8 cellular contexts compared by ENCODE assay signal in the genomic region with DNA sequence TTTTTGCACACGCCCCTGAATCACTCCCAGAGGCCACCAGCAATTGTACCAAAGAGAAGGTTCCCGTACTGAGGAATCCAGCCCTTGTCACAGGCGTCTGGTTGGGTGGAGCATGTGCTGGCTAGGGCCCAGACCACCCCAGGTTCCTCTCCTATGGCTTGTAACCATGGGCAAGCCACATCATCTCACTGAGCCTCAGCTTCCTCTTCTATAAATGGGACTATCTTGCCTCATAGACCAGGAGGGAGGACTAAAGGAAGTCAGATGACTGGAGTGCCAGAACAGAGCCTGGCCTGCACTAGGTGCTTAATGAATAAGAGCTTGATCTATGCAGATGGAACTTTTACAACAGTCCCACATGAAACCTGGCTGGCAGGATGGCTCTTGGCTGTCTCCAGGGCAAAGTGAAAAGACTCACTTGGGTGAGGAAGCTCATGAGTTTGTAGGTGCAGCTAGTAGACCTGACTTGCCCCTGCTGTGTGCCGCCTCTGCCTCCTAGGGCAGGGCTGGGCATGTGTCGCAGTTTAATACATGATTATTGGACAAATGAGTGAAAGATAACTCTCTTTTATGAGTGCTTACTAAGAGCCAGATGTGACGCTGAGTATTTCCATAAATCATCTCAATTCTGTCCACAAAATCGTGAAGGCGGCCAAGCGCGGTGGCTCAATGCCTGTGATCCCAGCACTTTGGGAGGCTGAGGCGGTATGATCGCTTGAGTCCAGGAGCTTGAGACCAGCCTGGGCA. TPM values are rescaled to one million over a fixed set of nuclear protein-coding genes. Genes with fewer than 3 reads are reported as not detected.
DNase-seq lines count a peak whose midpoint lies in the region; ATAC-seq and TF ChIP-seq lines count a peak whose summit lies in the region.

No MANE protein-coding gene starts in this region.

- H3K9me3 ChIP-seq in RWPE2 (ENCODE audit: severe bottlenecking) (no peaks in the 10 kb centered on the region), MM.1S (replicated peaks; ENCODE audit: insufficient read depth, low read length) (no peaks in the 10 kb centered on the region)

- H3K9ac ChIP-seq in MM.1S (ENCODE audit: low read length): no peak overlapping the region

- no peak overlapping the region for H3K4me2 ChIP-seq in MM.1S (ENCODE audit: low read depth, low read length)

- H3K4me1 ChIP-seq in RWPE2 (ENCODE audit: insufficient read depth, poor library complexity, severe bottlenecking): peaks cover 9% of the 10 kb centered on the region
- H3K4me1 ChIP-seq in MM.1S (ENCODE audit: low read length): no peaks in the 10 kb centered on the region

- H4K20me1 ChIP-seq in MM.1S (ENCODE audit: insufficient read depth, low read length): no peaks in the 10 kb centered on the region

- ATAC-seq in RWPE2 (ENCODE audit: low read depth): peak; percentile 40; the same call in 2 of the 3 replicates
- no peak for ATAC-seq in HG03457 (IDR thresholded peaks at IDR 0.05; ENCODE audit: unreplicated experiment)

- H3K9me2 ChIP-seq in MM.1S (replicated peaks; ENCODE audit: insufficient read depth, low read length): no peaks in the 10 kb centered on the region

- TF ChIP-seq CTCF in RWPE2 (IDR thresholded peaks at IDR 0.05; ENCODE audit: poor library complexity, severe bottlenecking): no peak
- TF ChIP-seq CTCF in MM.1S (IDR thresholded peaks at IDR 0.05; ENCODE audit: low read length): no peak

- no peaks in the 10 kb centered on the region for H3K79me2 ChIP-seq in MM.1S (ENCODE audit: low read length)

- H2AFZ ChIP-seq in MM.1S (ENCODE audit: low read length): no peak overlapping the region

- H3K4me3 ChIP-seq in RWPE2 (ENCODE audit: severe bottlenecking): no peak overlapping the region
- no peak overlapping the region for H3K4me3 ChIP-seq in MM.1S (ENCODE audit: low read length)

- intact Hi-C loops in posterior vena cava (cut with DNase I): loop anchor here in 1 of 2 donors (10.0 kb wide), 1 partner anchor 269 kb away; no protein-coding TSS in a partner anchor

- H3K27me3 ChIP-seq in RWPE2 (ENCODE audit: insufficient read depth, poor library complexity, severe bottlenecking): no peaks in the 10 kb centered on the region
- no peaks in the 10 kb centered on the region for H3K27me3 ChIP-seq in MM.1S (replicated peaks; ENCODE audit: insufficient read depth, low read length)

- H3F3A ChIP-seq in MM.1S (ENCODE audit: insufficient read depth, low read length): no peaks in the 10 kb centered on the region

- DNase-seq in GDM1 (lab: John Stamatoyannopoulos, UW) (peak; percentile 87), RWPE2 (ENCODE audit: low spot score) (no peak), globus pallidus (ENCODE audit: low spot score) (peak; percentile 68), posterior vena cava (ENCODE audit: low spot score) (peak; percentile 91), MM.1S (no peak), DMS53 treated with DMSO at 0.1 percent for 48 hours (lab: John Stamatoyannopoulos, UW; ENCODE audit: unreplicated experiment) (no peak)
- DNase-seq in activated effector memory CD4-positive, alpha-beta T cell treated with Interleukin-2 at 50 U/mL for 16 hours: no peak

- H3K27ac ChIP-seq in RWPE2 (ENCODE audit: poor library complexity, severe bottlenecking): peak overlapping the region; percentile 3
- no peak overlapping the region for H3K27ac ChIP-seq in MM.1S (ENCODE audit: low read length)

- H3K36me3 ChIP-seq in RWPE2 (ENCODE audit: low read depth): peaks cover 74% of the 10 kb centered on the region
- no peaks in the 10 kb centered on the region for H3K36me3 ChIP-seq in MM.1S (replicated peaks; ENCODE audit: insufficient read depth, low read length)

RNA-seq across cellular contexts. Expression of a gene that starts 29.3 kb away (rescaled TPM):
- 100 to 1,000 TPM in 1 of 2 donors, 10 to 100 TPM in 1; 40.0 to 129 TPM for total RNA-seq in posterior vena cava

RNA-seq across cellular contexts. Expression of a gene that starts 42.8 kb away (rescaled TPM):
- total RNA-seq in posterior vena cava: 100 to 1,000 TPM; 311 to 339 TPM

Comparison
In these comparisons a context has a peak if more than half of its experiments do, and no peak if none do; other contexts are left out.
1. DNase-seq: peak in GDM1 (single experiment), globus pallidus (single experiment) and posterior vena cava (single experiment); none in RWPE2 (single experiment), activated effector memory CD4-positive, alpha-beta T cell treated with Interleukin-2 at 50 U/mL for 16 hours (single experiment), MM.1S (single experiment) and DMS53 treated with DMSO at 0.1 percent for 48 hours (single experiment).